In genomic region chr12:39804479-39805241, GRCh38 we compare ENCODE assay signal across 3 cellular contexts.
TF ChIP-seq lines count a peak whose summit lies in the region.

No MANE protein-coding gene starts in this region.

TF ChIP-seq in liver, 16 proteins besides CTCF, POLR2A, EP300 and RAD21 (continued from another document):
- TF ChIP-seq RXRA (IDR thresholded peaks at IDR 0.05) (no peak), GABPA (IDR thresholded peaks at IDR 0.05 in 1 of 2, conservative IDR thresholded peaks at IDR 0.05 in 1 of 2) (no peak), ATF3 (IDR thresholded peaks at IDR 0.05) (no peak), JUND (IDR thresholded peaks at IDR 0.05) (no peak), HNF4G (IDR thresholded peaks at IDR 0.05) (no peak), EGR1 (IDR thresholded peaks at IDR 0.05; ENCODE audit: low read depth in 2 of 2) (no peak), FOXA1 (IDR thresholded peaks at IDR 0.05) (no peak)
TF ChIP-seq in liver: peak in this region for 0.

TF ChIP-seq in HepG2, 621 proteins besides CTCF, POLR2A, EP300 and RAD21 (continued from another document):
- TF ChIP-seq ZNF460 (CRISPR knock-in tag; IDR thresholded peaks at IDR 0.05; ENCODE audit: borderline replicate concordance) = no peak
- TF ChIP-seq BRF2 (CRISPR knock-in tag; IDR thresholded peaks at IDR 0.05) = no peak
- no peak for TF ChIP-seq HOXD1 (CRISPR knock-in tag; IDR thresholded peaks at IDR 0.05)
- no peak for TF ChIP-seq SIN3B (IDR thresholded peaks at IDR 0.05; ENCODE audit: low read length)
- TF ChIP-seq IKZF1 (IDR thresholded peaks at IDR 0.05) = no peak
- TF ChIP-seq POGK (CRISPR knock-in tag; conservative IDR thresholded peaks at IDR 0.05) = no peak
- TF ChIP-seq CHD4 (IDR thresholded peaks at IDR 0.05; ENCODE audit: borderline replicate concordance, low read length) = no peak
- no peak for TF ChIP-seq NR2F6 (IDR thresholded peaks at IDR 0.05)
- TF ChIP-seq NR2F6 (CRISPR knock-in tag; IDR thresholded peaks at IDR 0.05) = no peak
- TF ChIP-seq, protein P1, sequence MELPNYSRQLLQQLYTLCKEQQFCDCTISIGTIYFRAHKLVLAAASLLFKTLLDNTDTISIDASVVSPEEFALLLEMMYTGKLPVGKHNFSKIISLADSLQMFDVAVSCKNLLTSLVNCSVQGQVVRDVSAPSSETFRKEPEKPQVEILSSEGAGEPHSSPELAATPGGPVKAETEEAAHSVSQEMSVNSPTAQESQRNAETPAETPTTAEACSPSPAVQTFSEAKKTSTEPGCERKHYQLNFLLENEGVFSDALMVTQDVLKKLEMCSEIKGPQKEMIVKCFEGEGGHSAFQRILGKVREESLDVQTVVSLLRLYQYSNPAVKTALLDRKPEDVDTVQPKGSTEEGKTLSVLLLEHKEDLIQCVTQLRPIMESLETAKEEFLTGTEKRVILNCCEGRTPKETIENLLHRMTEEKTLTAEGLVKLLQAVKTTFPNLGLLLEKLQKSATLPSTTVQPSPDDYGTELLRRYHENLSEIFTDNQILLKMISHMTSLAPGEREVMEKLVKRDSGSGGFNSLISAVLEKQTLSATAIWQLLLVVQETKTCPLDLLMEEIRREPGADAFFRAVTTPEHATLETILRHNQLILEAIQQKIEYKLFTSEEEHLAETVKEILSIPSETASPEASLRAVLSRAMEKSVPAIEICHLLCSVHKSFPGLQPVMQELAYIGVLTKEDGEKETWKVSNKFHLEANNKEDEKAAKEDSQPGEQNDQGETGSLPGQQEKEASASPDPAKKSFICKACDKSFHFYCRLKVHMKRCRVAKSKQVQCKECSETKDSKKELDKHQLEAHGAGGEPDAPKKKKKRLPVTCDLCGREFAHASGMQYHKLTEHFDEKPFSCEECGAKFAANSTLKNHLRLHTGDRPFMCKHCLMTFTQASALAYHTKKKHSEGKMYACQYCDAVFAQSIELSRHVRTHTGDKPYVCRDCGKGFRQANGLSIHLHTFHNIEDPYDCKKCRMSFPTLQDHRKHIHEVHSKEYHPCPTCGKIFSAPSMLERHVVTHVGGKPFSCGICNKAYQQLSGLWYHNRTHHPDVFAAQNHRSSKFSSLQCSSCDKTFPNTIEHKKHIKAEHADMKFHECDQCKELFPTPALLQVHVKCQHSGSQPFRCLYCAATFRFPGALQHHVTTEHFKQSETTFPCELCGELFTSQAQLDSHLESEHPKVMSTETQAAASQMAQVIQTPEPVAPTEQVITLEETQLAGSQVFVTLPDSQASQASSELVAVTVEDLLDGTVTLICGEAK (IDR thresholded peaks at IDR 0.05) = no peak
- TF ChIP-seq, protein P1 (CRISPR knock-in tag; IDR thresholded peaks at IDR 0.05) = no peak
- no peak for TF ChIP-seq PRPF4 (IDR thresholded peaks at IDR 0.05; ENCODE audit: low read depth, low read length, poor library complexity, severe bottlenecking)

TF ChIP-seq in K562, 482 proteins besides CTCF, POLR2A, EP300 and RAD21:
- TF ChIP-seq ZFPM2 (CRISPR knock-in tag; IDR thresholded peaks at IDR 0.05) (no peak), FOSL1 (tag; conservative IDR thresholded peaks at IDR 0.05) (no peak), ILK (tag; IDR thresholded peaks at IDR 0.05; ENCODE audit: borderline replicate concordance, low read depth) (no peak), RBM39 (optimal IDR thresholded peaks at IDR 0.05; ENCODE audit: low read depth, low read length) (no peak), RHOXF2B (CRISPR knock-in tag; conservative IDR thresholded peaks at IDR 0.05) (no peak), ELK3 (CRISPR knock-in tag; IDR thresholded peaks at IDR 0.05) (no peak), ZBTB26 (CRISPR knock-in tag; IDR thresholded peaks at IDR 0.05) (no peak), ZNF253 (CRISPR knock-in tag; conservative IDR thresholded peaks at IDR 0.05) (no peak), ZNF347 (CRISPR knock-in tag; IDR thresholded peaks at IDR 0.05; ENCODE audit: low read depth) (no peak), ZNF23 (CRISPR knock-in tag; IDR thresholded peaks at IDR 0.05) (no peak), E2F4 (CRISPR knock-in tag; IDR thresholded peaks at IDR 0.05; ENCODE audit: low read depth) (no peak), CREB3 (tag; conservative IDR thresholded peaks at IDR 0.05; ENCODE audit: low read depth) (no peak), ZMIZ1 (IDR thresholded peaks at IDR 0.05; ENCODE audit: low read depth in 2 of 2, low read length in 2 of 2) (no peak), ELF1 (tag; IDR thresholded peaks at IDR 0.05) (no peak), NONO (IDR thresholded peaks at IDR 0.05; ENCODE audit: low read depth in 2 of 2, low read length in 1 of 2) (no peak), ZKSCAN1 (IDR thresholded peaks at IDR 0.05; ENCODE audit: low read depth, low read length) (no peak), POLR2B (IDR thresholded peaks at IDR 0.05; ENCODE audit: low read depth, partially characterized antibody) (no peak), ZNF75A (CRISPR knock-in tag; IDR thresholded peaks at IDR 0.05) (no peak)
- TF ChIP-seq, protein P2, sequence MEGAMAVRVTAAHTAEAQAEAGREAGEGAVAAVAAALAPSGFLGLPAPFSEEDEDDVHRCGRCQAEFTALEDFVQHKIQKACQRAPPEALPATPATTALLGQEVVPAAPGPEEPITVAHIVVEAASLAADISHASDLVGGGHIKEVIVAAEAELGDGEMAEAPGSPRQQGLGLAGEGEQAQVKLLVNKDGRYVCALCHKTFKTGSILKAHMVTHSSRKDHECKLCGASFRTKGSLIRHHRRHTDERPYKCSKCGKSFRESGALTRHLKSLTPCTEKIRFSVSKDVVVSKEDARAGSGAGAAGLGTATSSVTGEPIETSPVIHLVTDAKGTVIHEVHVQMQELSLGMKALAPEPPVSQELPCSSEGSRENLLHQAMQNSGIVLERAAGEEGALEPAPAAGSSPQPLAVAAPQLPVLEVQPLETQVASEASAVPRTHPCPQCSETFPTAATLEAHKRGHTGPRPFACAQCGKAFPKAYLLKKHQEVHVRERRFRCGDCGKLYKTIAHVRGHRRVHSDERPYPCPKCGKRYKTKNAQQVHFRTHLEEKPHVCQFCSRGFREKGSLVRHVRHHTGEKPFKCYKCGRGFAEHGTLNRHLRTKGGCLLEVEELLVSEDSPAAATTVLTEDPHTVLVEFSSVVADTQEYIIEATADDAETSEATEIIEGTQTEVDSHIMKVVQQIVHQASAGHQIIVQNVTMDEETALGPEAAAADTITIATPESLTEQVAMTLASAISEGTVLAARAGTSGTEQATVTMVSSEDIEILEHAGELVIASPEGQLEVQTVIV (CRISPR knock-in tag; IDR thresholded peaks at IDR 0.05; ENCODE audit: borderline replicate concordance) = no peak
- TF ChIP-seq, protein P3, sequence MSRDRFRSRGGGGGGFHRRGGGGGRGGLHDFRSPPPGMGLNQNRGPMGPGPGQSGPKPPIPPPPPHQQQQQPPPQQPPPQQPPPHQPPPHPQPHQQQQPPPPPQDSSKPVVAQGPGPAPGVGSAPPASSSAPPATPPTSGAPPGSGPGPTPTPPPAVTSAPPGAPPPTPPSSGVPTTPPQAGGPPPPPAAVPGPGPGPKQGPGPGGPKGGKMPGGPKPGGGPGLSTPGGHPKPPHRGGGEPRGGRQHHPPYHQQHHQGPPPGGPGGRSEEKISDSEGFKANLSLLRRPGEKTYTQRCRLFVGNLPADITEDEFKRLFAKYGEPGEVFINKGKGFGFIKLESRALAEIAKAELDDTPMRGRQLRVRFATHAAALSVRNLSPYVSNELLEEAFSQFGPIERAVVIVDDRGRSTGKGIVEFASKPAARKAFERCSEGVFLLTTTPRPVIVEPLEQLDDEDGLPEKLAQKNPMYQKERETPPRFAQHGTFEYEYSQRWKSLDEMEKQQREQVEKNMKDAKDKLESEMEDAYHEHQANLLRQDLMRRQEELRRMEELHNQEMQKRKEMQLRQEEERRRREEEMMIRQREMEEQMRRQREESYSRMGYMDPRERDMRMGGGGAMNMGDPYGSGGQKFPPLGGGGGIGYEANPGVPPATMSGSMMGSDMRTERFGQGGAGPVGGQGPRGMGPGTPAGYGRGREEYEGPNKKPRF (IDR thresholded peaks at IDR 0.05; ENCODE audit: low read depth, low read length) = no peak
